In genomic region chr6:125117818-125118217, GRCh38 we compare ENCODE assay signal across 11 cellular contexts. TPM values are rescaled to one million over a fixed set of nuclear protein-coding genes. Genes with fewer than 3 reads are reported as not detected.
"Had no signal": no experiment of that assay in that cellular context is flagged by ENCODE, and none has a peak within 500 bp of the region (broad histone marks: within the 10 kb centered on the region; RNA-seq: fewer than 3 reads in every experiment).

No MANE protein-coding gene starts in this region.

- DNase-seq: activated B cell treated with CpG ODN at 0.5 μM for 24 hours; activated CD4-positive, alpha-beta T cell treated with anti-CD3 and anti-CD28 coated beads, Interleukin-2, amount 10 ng/mL, durations not matched to agents 24 days and 14 days; activated naive CD4-positive, alpha-beta T cell treated with anti-CD3 and anti-CD28 coated beads for 36 hours; endodermal cell; foreskin fibroblast; left ventricle myocardium inferior; mesendoderm; stimulated activated CD4-positive, alpha-beta T cell treated with anti-CD3 and anti-CD28 coated beads, Interleukin-4, amount 100 ng/mL, for 4 hours; T-helper 9 cell had no signal

- FAIRE-seq: urothelium cell line had no signal

- H3K4me1 ChIP-seq: esophagus muscularis mucosa, left ventricle myocardium inferior had no signal

- H3K9me3 ChIP-seq: esophagus muscularis mucosa, left ventricle myocardium inferior had no signal

- H3K27ac ChIP-seq: esophagus muscularis mucosa, left ventricle myocardium inferior had no signal

- H3K4me3 ChIP-seq: esophagus muscularis mucosa, left ventricle myocardium inferior had no signal

- H3K27me3 ChIP-seq: esophagus muscularis mucosa had no signal

- H3K36me3 ChIP-seq: esophagus muscularis mucosa, left ventricle myocardium inferior had no signal

RNA-seq across cellular contexts. Expression of gene TPD52L1, which starts 35.8 kb away (rescaled TPM):
- total RNA-seq: activated B cell treated with CpG ODN at 0.5 μM for 24 hours; activated CD4-positive, alpha-beta T cell treated with anti-CD3 and anti-CD28 coated beads, Interleukin-2, amount 10 ng/mL, durations not matched to agents 24 days and 14 days had no signal
